ENCODE assay signal across 1 cellular context in genomic region chr5:176541338-176542134, GRCh38.
TF ChIP-seq lines count a peak whose summit lies in the region.

No MANE protein-coding gene starts in this region.

TF ChIP-seq in HepG2, 621 proteins besides CTCF, POLR2A, EP300 and RAD21 (continued from another document and continues in another):
- TF ChIP-seq THAP9 (CRISPR knock-in tag; IDR thresholded peaks at IDR 0.05; ENCODE audit: borderline replicate concordance): no peak
- TF ChIP-seq ZNF292 (CRISPR knock-in tag; IDR thresholded peaks at IDR 0.05; ENCODE audit: borderline replicate concordance, low read depth): no peak
- no peak for TF ChIP-seq ZNF3 (CRISPR knock-in tag; IDR thresholded peaks at IDR 0.05)
- TF ChIP-seq ZMAT5 (CRISPR knock-in tag; IDR thresholded peaks at IDR 0.05; ENCODE audit: borderline replicate concordance, low read depth): no peak
- no peak for TF ChIP-seq SMARCE1 (IDR thresholded peaks at IDR 0.05; ENCODE audit: borderline replicate concordance)
- no peak for TF ChIP-seq CAMTA2 (CRISPR knock-in tag; IDR thresholded peaks at IDR 0.05; ENCODE audit: borderline replicate concordance)
- no peak for TF ChIP-seq PAF1 (CRISPR knock-in tag; IDR thresholded peaks at IDR 0.05)
- no peak for TF ChIP-seq RXRB (CRISPR knock-in tag; IDR thresholded peaks at IDR 0.05; ENCODE audit: borderline replicate concordance)
- no peak for TF ChIP-seq ZNF337 (CRISPR knock-in tag; IDR thresholded peaks at IDR 0.05; ENCODE audit: borderline replicate concordance, low read depth)
- no peak for TF ChIP-seq ATAD3A (CRISPR knock-in tag; IDR thresholded peaks at IDR 0.05)
- TF ChIP-seq KLF12 (CRISPR knock-in tag; IDR thresholded peaks at IDR 0.05; ENCODE audit: borderline replicate concordance): no peak
- no peak for TF ChIP-seq PRPF4 (IDR thresholded peaks at IDR 0.05; ENCODE audit: low read depth, low read length, poor library complexity, severe bottlenecking)
- no peak for TF ChIP-seq ZNF142 (CRISPR knock-in tag; IDR thresholded peaks at IDR 0.05)
- no peak for TF ChIP-seq CEBPZ (IDR thresholded peaks at IDR 0.05; ENCODE audit: low read length)
- TF ChIP-seq FOXA3 (CRISPR knock-in tag; IDR thresholded peaks at IDR 0.05): no peak
- TF ChIP-seq ZNF232 (CRISPR knock-in tag; IDR thresholded peaks at IDR 0.05; ENCODE audit: borderline replicate concordance): no peak
- no peak for TF ChIP-seq HNF1B (CRISPR knock-in tag; IDR thresholded peaks at IDR 0.05)
- TF ChIP-seq ZNF503 (CRISPR knock-in tag; IDR thresholded peaks at IDR 0.05): peak; percentile 30; the same call in 1 of the 2 replicates
- no peak for TF ChIP-seq NONO (IDR thresholded peaks at IDR 0.05)
- TF ChIP-seq NONO (CRISPR knock-in tag; conservative IDR thresholded peaks at IDR 0.05): no peak
- TF ChIP-seq GABPB1 (CRISPR knock-in tag; IDR thresholded peaks at IDR 0.05): peak; percentile 36; the same call in 1 of the 2 replicates
- TF ChIP-seq RFXANK (CRISPR knock-in tag; IDR thresholded peaks at IDR 0.05): no peak
- no peak for TF ChIP-seq ZNF552 (CRISPR knock-in tag; IDR thresholded peaks at IDR 0.05; ENCODE audit: borderline replicate concordance)
- TF ChIP-seq ZNF513 (CRISPR knock-in tag; conservative IDR thresholded peaks at IDR 0.05): no peak
- no peak for TF ChIP-seq EZH2 (conservative IDR thresholded peaks at IDR 0.05; ENCODE audit: low read depth, low read length)
- no peak for TF ChIP-seq ZNF724P (CRISPR knock-in tag; IDR thresholded peaks at IDR 0.05; ENCODE audit: borderline replicate concordance)
- TF ChIP-seq BCL6 (CRISPR knock-in tag; IDR thresholded peaks at IDR 0.05): no peak
- TF ChIP-seq BRD4 (CRISPR knock-in tag; IDR thresholded peaks at IDR 0.05): no peak
- TF ChIP-seq ZNF83 (CRISPR knock-in tag; IDR thresholded peaks at IDR 0.05; ENCODE audit: borderline replicate concordance): no peak
- TF ChIP-seq ZNF234 (CRISPR knock-in tag; conservative IDR thresholded peaks at IDR 0.05): no peak
- TF ChIP-seq ZNF282 (IDR thresholded peaks at IDR 0.05; ENCODE audit: partially characterized antibody): no peak
- no peak for TF ChIP-seq ZKSCAN1 (IDR thresholded peaks at IDR 0.05; ENCODE audit: low read length)
- no peak for TF ChIP-seq FOXJ3 (CRISPR knock-in tag; IDR thresholded peaks at IDR 0.05; ENCODE audit: borderline replicate concordance)
- no peak for TF ChIP-seq ZKSCAN8 (CRISPR knock-in tag; IDR thresholded peaks at IDR 0.05; ENCODE audit: borderline replicate concordance)
- no peak for TF ChIP-seq TMF1 (CRISPR knock-in tag; IDR thresholded peaks at IDR 0.05; ENCODE audit: low read depth)
- TF ChIP-seq TEF (CRISPR knock-in tag; IDR thresholded peaks at IDR 0.05): no peak
- no peak for TF ChIP-seq SIX1 (CRISPR knock-in tag; IDR thresholded peaks at IDR 0.05; ENCODE audit: borderline replicate concordance)
- TF ChIP-seq ZBED4 (CRISPR knock-in tag; IDR thresholded peaks at IDR 0.05; ENCODE audit: borderline replicate concordance): no peak
- no peak for TF ChIP-seq ZNF317 (CRISPR knock-in tag; IDR thresholded peaks at IDR 0.05)
